1 cellular context compared by ENCODE assay signal in genomic region chr2:86249176-86249842, GRCh38.
TF ChIP-seq lines count a peak whose summit lies in the region.

No MANE protein-coding gene starts in this region.

TF ChIP-seq in HCT116, 20 proteins besides CTCF, POLR2A, EP300 and RAD21 (continued from another document):
- no peak for TF ChIP-seq REST (IDR thresholded peaks at IDR 0.05; ENCODE audit: low read depth)
- TF ChIP-seq TCF7L2 (IDR thresholded peaks at IDR 0.05; ENCODE audit: borderline replicate concordance, extremely low read depth, insufficient read depth, insufficient read length) = no peak
- TF ChIP-seq CEBPB (IDR thresholded peaks at IDR 0.05; ENCODE audit: low read depth) = no peak
